Comparison of ENCODE assay signal across 8 cellular contexts in the genomic region with DNA sequence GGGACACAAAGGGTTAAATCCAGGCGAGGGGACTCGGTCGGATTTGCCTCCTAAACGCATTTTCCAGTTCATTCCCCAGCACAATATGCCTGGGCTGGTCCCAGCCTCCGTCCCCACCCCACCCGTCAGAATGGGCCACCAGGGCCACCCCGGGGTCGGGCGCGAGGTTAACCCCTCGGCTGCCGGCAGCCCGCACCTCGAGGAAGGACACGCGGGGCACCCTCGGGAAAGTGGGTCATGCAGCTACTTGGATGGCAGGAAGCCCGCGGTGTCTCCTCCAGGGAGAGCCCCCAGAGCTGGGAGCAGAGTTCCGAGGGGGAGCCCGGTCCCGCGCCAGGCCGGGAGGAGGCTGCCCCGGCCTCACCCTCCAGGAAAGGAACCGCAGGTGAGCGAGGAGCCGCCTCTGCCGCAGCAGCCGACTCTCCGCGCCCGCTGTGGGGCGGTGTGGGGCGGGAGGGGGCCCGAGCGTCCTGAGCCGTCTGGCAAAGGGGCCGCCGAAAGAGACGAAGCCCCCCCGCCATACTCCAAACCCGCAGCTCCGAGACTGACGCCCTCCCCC. TPM values are rescaled to one million over a fixed set of nuclear protein-coding genes. Genes with fewer than 3 reads are reported as not detected.
DNase-seq lines count a peak whose midpoint lies in the region; ATAC-seq and TF ChIP-seq lines count a peak whose summit lies in the region.

No MANE protein-coding gene starts in this region.

- intact Hi-C loops in left lung (cut with DNase I) = loop anchor here in 1 of 2 donors (5.0 kb wide), 1 partner anchor 245 kb away; no protein-coding TSS in a partner anchor

- WGBS in thymus = under 1% methylated on average over 45 of the region's 45 CpGs

- TF ChIP-seq CTCF in cardiac fibroblast (IDR thresholded peaks at IDR 0.05; ENCODE audit: low read depth, low read length) (peak; percentile 9), left lung (IDR thresholded peaks at IDR 0.05) (no peak)

- H3K27ac ChIP-seq in left lung (no peak overlapping the region), thymus (ENCODE audit: low read depth) (no peak overlapping the region)

- ATAC-seq in left lung = peak; percentile 44
- ATAC-seq in GM19455 (IDR thresholded peaks at IDR 0.05; ENCODE audit: unreplicated experiment) = no peak

- H3K4me1 ChIP-seq in left lung (peaks cover 16 to 30% of the 10 kb centered on the region in 2 donors), thymus (ENCODE audit: control insufficient read depth, insufficient read depth, low read length) (peaks cover 9% of the 10 kb centered on the region)

- H3K27me3 ChIP-seq in left lung (peaks cover 0 to 13% of the 10 kb centered on the region in 2 donors), thymus (ENCODE audit: control insufficient read depth, insufficient read depth) (peaks cover 39% of the 10 kb centered on the region)

- H3K4me3 ChIP-seq in cardiac fibroblast (replicated peaks in 1 of 2; ENCODE audit: low read depth in 2 of 2, low read length in 2 of 2) (peak overlapping the region; percentile 63 to 66), left lung (peak overlapping the region; percentile 69 to 78), thymus (ENCODE audit: low read length) (peak overlapping the region; percentile 67)

- H3K36me3 ChIP-seq in left lung (no peaks in the 10 kb centered on the region), thymus (ENCODE audit: control insufficient read depth, insufficient read depth) (no peaks in the 10 kb centered on the region)

- no peaks in the 10 kb centered on the region for H3K9me3 ChIP-seq in left lung
- H3K9me3 ChIP-seq in thymus (ENCODE audit: control insufficient read depth) = no peaks in the 10 kb centered on the region

- DNase-seq in SHP77 (lab: John Stamatoyannopoulos, UW) (peak; percentile 12 to 28), SHP77 treated with DMSO at 0.1 percent for 48 hours (lab: John Stamatoyannopoulos, UW) (no peak), NCI-H69 (lab: John Stamatoyannopoulos, UW) (peak; percentile 69), cardiac fibroblast (ENCODE audit: low read depth in 2 of 2) (peak in 1 of 2 donors; percentile 10), left lung (peak; percentile 46 to 90), pons (ENCODE audit: low spot score) (no peak)

RNA-seq across cellular contexts. Expression of a gene that starts 1.4 kb away (rescaled TPM):
- total RNA-seq in left lung = 10 to 100 TPM; 13.0 to 13.8 TPM
- polyA plus RNA-seq in thymus = 11.7 TPM

Comparison
In these comparisons a context has a peak if more than half of its experiments do, and no peak if none do; other contexts are left out.
1. DNase-seq: peak in SHP77 (2 of 2), NCI-H69 (single experiment) and left lung (2 of 2); none in SHP77 treated with DMSO at 0.1 percent for 48 hours (single experiment) and pons (single experiment).
2. Peak in every context shown above with its lines, with median percentiles within 50 percentile points of each other: H3K4me3 ChIP-seq.